ENCODE assay signal across 26 cellular contexts in genomic region chr9:14424323-14424722, GRCh38.
DNase-seq lines count a peak whose midpoint lies in the region; ATAC-seq and TF ChIP-seq lines count a peak whose summit lies in the region.
"Had no signal": no experiment of that assay in that cellular context is flagged by ENCODE, and none has a peak within 500 bp of the region (broad histone marks: within the 10 kb centered on the region; RNA-seq: fewer than 3 reads in every experiment).

No MANE protein-coding gene starts in this region.

- H3K9me3 ChIP-seq in SK-N-SH (no peaks in the 10 kb centered on the region), Peyer's patch (no peaks in the 10 kb centered on the region)
- H3K9me3 ChIP-seq: psoas muscle had no signal

- H3K27me3 ChIP-seq in SK-N-SH (ENCODE audit: insufficient read depth), result no peaks in the 10 kb centered on the region
- no peaks in the 10 kb centered on the region for H3K27me3 ChIP-seq in H7 (ENCODE audit: control insufficient read depth, insufficient read depth, low read length)
- H3K27me3 ChIP-seq in Peyer's patch, result no peaks in the 10 kb centered on the region

- H3K4me2 ChIP-seq in SK-N-SH, result peak overlapping the region; percentile 44; the same call in 1 of the 2 replicates

- H3K4me3 Mint-ChIP-seq in endothelial cell (ENCODE audit: unreplicated experiment) (no peak overlapping the region), neural crest cell (no peak overlapping the region)
- H3K4me3 Mint-ChIP-seq: activated CD4-positive, alpha-beta memory T cell treated with anti-CD3 and anti-CD28 coated beads, Interleukin-2, amount 10 ng/mL, durations not matched to agents 7 days and 5 days; activated naive CD8-positive, alpha-beta T cell treated with anti-CD3 and anti-CD28 coated beads, Interleukin-2, amount 10 ng/mL, durations not matched to agents 7 days and 5 days; B cell; natural killer cell had no signal

- H3K27ac ChIP-seq in SK-N-SH (ENCODE audit: low read depth in 2 of 2, low read length in 1 of 2), result peak overlapping the region; percentile 82 to 96; a peak in 3 of 4 replicates
- H3K27ac ChIP-seq in Peyer's patch, result no peak overlapping the region
- H3K27ac ChIP-seq in substantia nigra (ENCODE audit: low read depth, low read length, poor library complexity, severe bottlenecking), result no peak overlapping the region
- H3K27ac ChIP-seq: psoas muscle, RWPE1, skin epidermis had no signal

- H4K20me1 ChIP-seq in SK-N-SH (ENCODE audit: insufficient read depth), result no peaks in the 10 kb centered on the region

- H3K27ac Mint-ChIP-seq in endothelial cell (ENCODE audit: unreplicated experiment) (peak overlapping the region; percentile 23), neural crest cell (ENCODE audit: unreplicated experiment) (peak overlapping the region; percentile 72)
- H3K27ac Mint-ChIP-seq: activated CD4-positive, alpha-beta memory T cell treated with anti-CD3 and anti-CD28 coated beads, Interleukin-2, amount 10 ng/mL, durations not matched to agents 7 days and 5 days; activated naive CD8-positive, alpha-beta T cell treated with anti-CD3 and anti-CD28 coated beads, Interleukin-2, amount 10 ng/mL, durations not matched to agents 7 days and 5 days; B cell; natural killer cell had no signal

- no peak for TF ChIP-seq EP300 in SK-N-SH (IDR thresholded peaks at IDR 0.05; ENCODE audit: borderline replicate concordance in 1 of 2, low read depth in 1 of 2, low read length in 1 of 2)

- 98% methylated on average over 9 of the region's 9 CpGs for WGBS in SK-N-SH (ENCODE audit: low lambda C conversion rate)

- TF ChIP-seq CTCF in SK-N-SH (IDR thresholded peaks at IDR 0.05) (no peak), endothelial cell (IDR thresholded peaks at IDR 0.05; ENCODE audit: unreplicated experiment) (no peak), neural crest cell (conservative IDR thresholded peaks at IDR 0.05) (no peak), Peyer's patch (IDR thresholded peaks at IDR 0.05) (no peak)

- CTCF ChIA-PET in SK-N-SH (lab: Yijun Ruan, JAX), result interaction anchor here (0.7 to 2.1 kb wide), 4 partner anchors 10 to 71 kb away, joined by 3 to 9 read pairs (median 4); no protein-coding TSS in a partner anchor

- TF ChIP-seq RAD21 in SK-N-SH (IDR thresholded peaks at IDR 0.05; ENCODE audit: low read length), result no peak

- H3K4me1 Mint-ChIP-seq in endothelial cell (ENCODE audit: unreplicated experiment), result peaks cover 5% of the 10 kb centered on the region
- peaks cover 31% of the 10 kb centered on the region for H3K4me1 Mint-ChIP-seq in neural crest cell
- H3K4me1 Mint-ChIP-seq: activated CD4-positive, alpha-beta memory T cell treated with anti-CD3 and anti-CD28 coated beads, Interleukin-2, amount 10 ng/mL, durations not matched to agents 7 days and 5 days; natural killer cell had no signal

- H3K27me3 Mint-ChIP-seq in endothelial cell (ENCODE audit: unreplicated experiment) (peaks cover 3% of the 10 kb centered on the region), neural crest cell (ENCODE audit: low read depth) (no peaks in the 10 kb centered on the region)
- H3K27me3 Mint-ChIP-seq: activated CD4-positive, alpha-beta memory T cell treated with anti-CD3 and anti-CD28 coated beads, Interleukin-2, amount 10 ng/mL, durations not matched to agents 7 days and 5 days; activated naive CD8-positive, alpha-beta T cell treated with anti-CD3 and anti-CD28 coated beads, Interleukin-2, amount 10 ng/mL, durations not matched to agents 7 days and 5 days had no signal

- H3K4me3 ChIP-seq in SK-N-SH (ENCODE audit: low read depth in 2 of 2, low read length in 1 of 2), result no peak overlapping the region
- no peak overlapping the region for H3K4me3 ChIP-seq in H7 (ENCODE audit: insufficient read depth, low read depth, low read length)
- H3K4me3 ChIP-seq in Peyer's patch, result no peak overlapping the region
- H3K4me3 ChIP-seq: psoas muscle, skin epidermis had no signal

- H3K36me3 ChIP-seq in SK-N-SH (replicated peaks in 1 of 2; ENCODE audit: control insufficient read depth in 1 of 2, insufficient read depth in 2 of 2, low read length in 1 of 2) (no peaks in the 10 kb centered on the region), H7 (replicated peaks; ENCODE audit: control insufficient read depth, insufficient read depth, low read length) (no peaks in the 10 kb centered on the region), Peyer's patch (no peaks in the 10 kb centered on the region)

- peak overlapping the region; percentile 62; the same call in 1 of the 2 replicates for H2AFZ ChIP-seq in SK-N-SH (ENCODE audit: low read depth)

- POLR2A ChIA-PET in SK-N-SH (lab: Yijun Ruan, JAX), result no interaction called here

- H3K36me3 Mint-ChIP-seq in endothelial cell (ENCODE audit: low read depth, unreplicated experiment), result no peaks in the 10 kb centered on the region
- no peaks in the 10 kb centered on the region for H3K36me3 Mint-ChIP-seq in neural crest cell (ENCODE audit: low read depth)
- H3K36me3 Mint-ChIP-seq: activated naive CD8-positive, alpha-beta T cell treated with anti-CD3 and anti-CD28 coated beads, Interleukin-2, amount 10 ng/mL, durations not matched to agents 7 days and 5 days; natural killer cell had no signal

- H3K4me1 ChIP-seq in SK-N-SH (ENCODE audit: control insufficient read depth in 1 of 2, insufficient read depth in 2 of 2, low read depth in 1 of 2, low read length in 1 of 2) (peaks cover 4 to 15% of the 10 kb centered on the region in 2 experiments; a peak in 3 of 4 replicates), Peyer's patch (no peaks in the 10 kb centered on the region)
- H3K4me1 ChIP-seq: psoas muscle had no signal

- no peak for ATAC-seq in SK-N-SH treated with all-trans-retinoic acid at 6 μM for 48 hours
- ATAC-seq: HepG2, natural killer cell, psoas muscle had no signal

- peaks cover 17% of the 10 kb centered on the region for H3F3A ChIP-seq in SK-N-SH (replicated peaks; ENCODE audit: insufficient read depth)

- no peaks in the 10 kb centered on the region for H3K9me2 ChIP-seq in SK-N-SH

- TF ChIP-seq POLR2A in Peyer's patch (IDR thresholded peaks at IDR 0.05), result no peak

- peak overlapping the region; percentile 43; the same call in 1 of the 2 replicates for H3K9ac ChIP-seq in SK-N-SH

- H3K79me2 ChIP-seq in SK-N-SH (ENCODE audit: insufficient read depth), result no peaks in the 10 kb centered on the region

- DNase-seq in SK-N-SH, result no peak
- DNase-seq in endothelial cell (ENCODE audit: low spot score), result no peak
- DNase-seq in neural crest cell (ENCODE audit: low read depth, low spot score), result no peak
- no peak for DNase-seq in H7
- DNase-seq in Peyer's patch, result no peak
- DNase-seq in nucleus accumbens (lab: John Stamatoyannopoulos, UW), result no peak
- DNase-seq in substantia nigra (lab: John Stamatoyannopoulos, UW), result no peak
- DNase-seq: activated CD4-positive, alpha-beta memory T cell treated with anti-CD3 and anti-CD28 coated beads, Interleukin-2, amount 10 ng/mL, durations not matched to agents 7 days and 5 days; activated CD4-positive, CD25-positive, alpha-beta regulatory T cell; activated effector memory CD4-positive, alpha-beta T cell treated with Interleukin-2 at 50 U/mL for 16 hours; activated naive CD8-positive, alpha-beta T cell treated with anti-CD3 and anti-CD28 coated beads, Interleukin-2, amount 10 ng/mL, durations not matched to agents 7 days and 5 days; DMS53; effector CD4-positive, alpha-beta T cell; GF-D8; kidney; natural killer cell; NCI-H2081; NCI-H510A treated with DMSO at 0.1 percent for 48 hours; psoas muscle; stimulated activated naive CD4-positive, alpha-beta T cell treated with Interleukin-2 at 50 U/mL for 16 hours; T1000 had no signal

- H3K9me3 Mint-ChIP-seq in endothelial cell (ENCODE audit: unreplicated experiment) (no peaks in the 10 kb centered on the region), neural crest cell (no peaks in the 10 kb centered on the region)
- H3K9me3 Mint-ChIP-seq: activated CD4-positive, alpha-beta memory T cell treated with anti-CD3 and anti-CD28 coated beads, Interleukin-2, amount 10 ng/mL, durations not matched to agents 7 days and 5 days; activated naive CD8-positive, alpha-beta T cell treated with anti-CD3 and anti-CD28 coated beads, Interleukin-2, amount 10 ng/mL, durations not matched to agents 7 days and 5 days had no signal

TF ChIP-seq in SK-N-SH, 30 proteins besides CTCF, POLR2A, EP300 and RAD21 (continues in another document):
- TF ChIP-seq FOXJ3 (CRISPR knock-in tag; IDR thresholded peaks at IDR 0.05) (no peak), ELF1 (IDR thresholded peaks at IDR 0.05) (no peak), YY1 (IDR thresholded peaks at IDR 0.05; ENCODE audit: low read depth) (no peak), NRF1 (IDR thresholded peaks at IDR 0.05; ENCODE audit: low read depth, low read length) (no peak)

TF ChIP-seq in SK-N-SH treated with all-trans-retinoic acid at 6 μM for 48 hours, 23 proteins besides CTCF, POLR2A, EP300 and RAD21 (continues in another document):
- no peak for TF ChIP-seq CSRNP3 (CRISPR knock-in tag; IDR thresholded peaks at IDR 0.05)
- TF ChIP-seq PATZ1 (CRISPR knock-in tag; IDR thresholded peaks at IDR 0.05; ENCODE audit: borderline replicate concordance), result no peak
- TF ChIP-seq ZNF70 (CRISPR knock-in tag; IDR thresholded peaks at IDR 0.05), result no peak
- TF ChIP-seq ZNF565 (CRISPR knock-in tag; conservative IDR thresholded peaks at IDR 0.05; ENCODE audit: low read depth), result no peak

Comparison
In these comparisons a context has a peak if more than half of its experiments do, and no peak if none do; other contexts are left out.
1. H3K27ac ChIP-seq: peak in SK-N-SH (2 of 2); none in Peyer's patch (0 of 4) and substantia nigra (single experiment).